ENCODE assay signal across 3 cellular contexts in genomic region chr5:90342576-90342975, GRCh38.
"Had no signal": no experiment of that assay in that cellular context is flagged by ENCODE, and none has a peak within 500 bp of the region (broad histone marks: within the 10 kb centered on the region; RNA-seq: fewer than 3 reads in every experiment).

No MANE protein-coding gene starts in this region.

- DNase-seq: GDM1, GF-D8 had no signal

- H3K4me3 ChIP-seq: GM12878 had no signal

- ATAC-seq: GM12878 had no signal
